In genomic region chr13:74324338-74324737, GRCh38 we compare ENCODE assay signal across 1 cellular context.
TF ChIP-seq lines count a peak whose summit lies in the region.

No MANE protein-coding gene starts in this region.

TF ChIP-seq in HEK293, 187 proteins besides CTCF, POLR2A, EP300 and RAD21 (continued from another document):
- TF ChIP-seq IKZF3 (tag by site-specific recombination; IDR thresholded peaks at IDR 0.05) (peak; percentile 89), SETDB1 (IDR thresholded peaks at IDR 0.05; ENCODE audit: insufficient read length, low read length) (no peak), ZFP37 (tag by site-specific recombination; IDR thresholded peaks at IDR 0.05) (no peak), GLI2 (tag by site-specific recombination; IDR thresholded peaks at IDR 0.05; ENCODE audit: borderline replicate concordance, low read depth) (peak; percentile 87), WT1 (tag by site-specific recombination; IDR thresholded peaks at IDR 0.05) (peak; percentile 65), OVOL3 (tag by site-specific recombination; IDR thresholded peaks at IDR 0.05) (peak; percentile 88)
